1 cellular context compared by ENCODE assay signal in genomic region chr2:43005211-43005974, GRCh38.
TF ChIP-seq lines count a peak whose summit lies in the region.

No MANE protein-coding gene starts in this region.

TF ChIP-seq in HepG2, 621 proteins besides CTCF, POLR2A, EP300 and RAD21 (continued from another document and continues in another):
- TF ChIP-seq GMEB2 (CRISPR knock-in tag; IDR thresholded peaks at IDR 0.05; ENCODE audit: low read depth) (no peak), KDM5B (CRISPR knock-in tag; IDR thresholded peaks at IDR 0.05; ENCODE audit: borderline replicate concordance) (peak; percentile 75; the same call in 1 of the 2 replicates), ZNF614 (CRISPR knock-in tag; IDR thresholded peaks at IDR 0.05; ENCODE audit: borderline replicate concordance) (peak; percentile 60; the same call in 1 of the 2 replicates), ZNF572 (CRISPR knock-in tag; IDR thresholded peaks at IDR 0.05) (no peak), MAF1 (CRISPR knock-in tag; IDR thresholded peaks at IDR 0.05; ENCODE audit: borderline replicate concordance) (peak; percentile 66; the same call in 1 of the 2 replicates), PBX2 (CRISPR knock-in tag; IDR thresholded peaks at IDR 0.05) (no peak), BRF2 (CRISPR knock-in tag; IDR thresholded peaks at IDR 0.05) (0 out of 2 replicates have a peak, but pooled peaks have one; percentile 28), CREBL2 (CRISPR knock-in tag; IDR thresholded peaks at IDR 0.05; ENCODE audit: borderline replicate concordance) (no peak; the same call in 1 of the 2 replicates), SRSF9 (IDR thresholded peaks at IDR 0.05; ENCODE audit: borderline replicate concordance, insufficient read depth, low read depth, low read length, poor library complexity, severe bottlenecking) (no peak), SRY (CRISPR knock-in tag; IDR thresholded peaks at IDR 0.05) (peak; percentile 60; the same call in 1 of the 2 replicates), PCBP1 (IDR thresholded peaks at IDR 0.05; ENCODE audit: borderline replicate concordance, low read depth, low read length) (no peak), ATF7 (IDR thresholded peaks at IDR 0.05) (no peak), ATF7 (CRISPR knock-in tag; IDR thresholded peaks at IDR 0.05) (peak; percentile 76; the same call in 1 of the 2 replicates), TEF (CRISPR knock-in tag; IDR thresholded peaks at IDR 0.05) (no peak; the same call in 1 of the 2 replicates), ZFP82 (CRISPR knock-in tag; IDR thresholded peaks at IDR 0.05; ENCODE audit: borderline replicate concordance) (no peak), HNF1B (CRISPR knock-in tag; IDR thresholded peaks at IDR 0.05) (peak; percentile 98), ZNF550 (CRISPR knock-in tag; IDR thresholded peaks at IDR 0.05; ENCODE audit: borderline replicate concordance) (no peak), NFYC (CRISPR knock-in tag; IDR thresholded peaks at IDR 0.05) (peak; percentile 56; the same call in 1 of the 2 replicates), ZNF710 (CRISPR knock-in tag; IDR thresholded peaks at IDR 0.05; ENCODE audit: borderline replicate concordance) (peak; percentile 96), NFAT5 (CRISPR knock-in tag; IDR thresholded peaks at IDR 0.05) (0 out of 2 replicates have a peak, but pooled peaks have one; percentile 40), MAX (IDR thresholded peaks at IDR 0.05) (no peak), ZNF143 (CRISPR knock-in tag; IDR thresholded peaks at IDR 0.05) (peak; percentile 69), DMAP1 (CRISPR knock-in tag; IDR thresholded peaks at IDR 0.05) (peak; percentile 79; the same call in 1 of the 2 replicates), PITX1 (CRISPR knock-in tag; IDR thresholded peaks at IDR 0.05) (peak; percentile 82), ZNF367 (CRISPR knock-in tag; IDR thresholded peaks at IDR 0.05; ENCODE audit: borderline replicate concordance) (no peak; the same call in 1 of the 2 replicates), ZSCAN29 (CRISPR knock-in tag; conservative IDR thresholded peaks at IDR 0.05) (no peak; the same call in 1 of the 2 replicates), HDAC1 (CRISPR knock-in tag; IDR thresholded peaks at IDR 0.05) (peak; percentile 94), ZNF83 (CRISPR knock-in tag; IDR thresholded peaks at IDR 0.05; ENCODE audit: borderline replicate concordance) (no peak), KAT7 (CRISPR knock-in tag; IDR thresholded peaks at IDR 0.05; ENCODE audit: borderline replicate concordance) (peak; percentile 81), THAP8 (CRISPR knock-in tag; IDR thresholded peaks at IDR 0.05; ENCODE audit: borderline replicate concordance) (no peak), MLXIP (CRISPR knock-in tag; IDR thresholded peaks at IDR 0.05; ENCODE audit: borderline replicate concordance) (no peak; the same call in 1 of the 2 replicates), SKI (IDR thresholded peaks at IDR 0.05; ENCODE audit: partially characterized antibody) (peak; percentile 79), NFIB (CRISPR knock-in tag; IDR thresholded peaks at IDR 0.05; ENCODE audit: borderline replicate concordance) (no peak), HNRNPUL1 (IDR thresholded peaks at IDR 0.05; ENCODE audit: low read depth, low read length) (no peak), ZFP1 (CRISPR knock-in tag; IDR thresholded peaks at IDR 0.05) (peak; percentile 87), ZNF747 (CRISPR knock-in tag; IDR thresholded peaks at IDR 0.05; ENCODE audit: borderline replicate concordance) (peak; percentile 94; the same call in 1 of the 2 replicates), HBP1 (CRISPR knock-in tag; IDR thresholded peaks at IDR 0.05; ENCODE audit: low read depth) (0 out of 2 replicates have a peak, but pooled peaks have one; percentile 21)
